In genomic region chr20:41002842-41003142, GRCh38 we compare ENCODE assay signal across 1 cellular context.
TF ChIP-seq lines count a peak whose summit lies in the region.

No MANE protein-coding gene starts in this region.

TF ChIP-seq in K562, 482 proteins besides CTCF, POLR2A, EP300 and RAD21 (continued from another document):
- TF ChIP-seq STAT6 (CRISPR knock-in tag; IDR thresholded peaks at IDR 0.05) (no peak), HNRNPL (IDR thresholded peaks at IDR 0.05; ENCODE audit: low read depth, low read length) (no peak), KLF1 (tag; IDR thresholded peaks at IDR 0.05) (no peak), LARP7 (IDR thresholded peaks at IDR 0.05) (no peak), KDM4B (IDR thresholded peaks at IDR 0.05; ENCODE audit: borderline replicate concordance in 2 of 2, low read depth in 1 of 2) (no peak), FOXP1 (CRISPR knock-in tag; IDR thresholded peaks at IDR 0.05) (no peak), PPARD (CRISPR knock-in tag; IDR thresholded peaks at IDR 0.05) (no peak), SMARCB1 (IDR thresholded peaks at IDR 0.05; ENCODE audit: insufficient read length, low read depth) (no peak), BCOR (IDR thresholded peaks at IDR 0.05) (no peak)
